ENCODE assay signal across 9 cellular contexts in the genomic region with DNA sequence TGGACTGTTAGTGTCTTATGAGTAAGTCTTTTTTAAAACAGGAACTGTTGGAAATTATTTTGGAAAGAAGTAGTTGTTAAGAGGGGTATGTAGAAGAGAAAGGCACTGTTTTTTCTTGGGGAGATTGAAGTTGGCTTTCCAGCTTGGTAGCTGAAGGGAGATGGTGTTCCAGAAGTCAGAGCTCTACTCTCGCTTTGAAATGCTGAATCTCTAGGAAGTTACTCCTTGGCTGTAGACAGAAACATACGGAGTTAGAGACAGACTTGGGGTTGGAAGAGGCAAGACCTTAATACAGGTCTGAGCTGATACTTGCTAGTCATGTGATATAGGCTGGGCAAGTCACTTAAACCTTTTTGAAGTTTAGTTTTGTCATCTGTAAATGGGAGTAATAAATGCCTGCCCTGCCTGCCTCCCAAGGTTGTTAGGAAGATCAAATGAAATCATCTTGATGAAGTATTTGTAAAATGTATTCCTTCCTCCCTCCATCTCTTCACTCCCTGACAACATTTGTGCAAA. TPM values are rescaled to one million over a fixed set of nuclear protein-coding genes. Genes with fewer than 3 reads are reported as not detected.
DNase-seq lines count a peak whose midpoint lies in the region; ATAC-seq and TF ChIP-seq lines count a peak whose summit lies in the region.
"Had no signal": no experiment of that assay in that cellular context is flagged by ENCODE, and none has a peak within 500 bp of the region (broad histone marks: within the 10 kb centered on the region; RNA-seq: fewer than 3 reads in every experiment).

No MANE protein-coding gene starts in this region.

- H3K9me3 Mint-ChIP-seq in T-helper 1 cell treated with Interleukin-12 subunit alpha and Interleukin-12 subunit beta and Interleukin-4 antibody, amounts not matched to agents 30 μg/mL and 1 μg/mL, for 36 hours, result no peaks in the 10 kb centered on the region
- H3K9me3 Mint-ChIP-seq in activated T-helper 17 cell treated with anti-CD3 and anti-CD28 coated beads, Interleukin-2, amount 50 U/mL, for 72 hours, result no peaks in the 10 kb centered on the region

- H3K27ac ChIP-seq in stomach, result peak overlapping the region; percentile 36 to 86 (median 85)

- no peak for TF ChIP-seq EP300 in stomach (IDR thresholded peaks at IDR 0.05)

- peak overlapping the region; percentile 95 for H3K27ac Mint-ChIP-seq in T-helper 1 cell treated with Interleukin-12 subunit alpha and Interleukin-12 subunit beta and Interleukin-4 antibody, amounts not matched to agents 30 μg/mL and 1 μg/mL, for 36 hours
- H3K27ac Mint-ChIP-seq in activated T-helper 17 cell treated with anti-CD3 and anti-CD28 coated beads, Interleukin-2, amount 50 U/mL, for 72 hours, result peak overlapping the region; percentile 96

- no peaks in the 10 kb centered on the region for H3K9me3 ChIP-seq in stomach

- H3K27me3 Mint-ChIP-seq in T-helper 1 cell treated with Interleukin-12 subunit alpha and Interleukin-12 subunit beta and Interleukin-4 antibody, amounts not matched to agents 30 μg/mL and 1 μg/mL, for 36 hours (ENCODE audit: low read depth), result no peaks in the 10 kb centered on the region
- no peaks in the 10 kb centered on the region for H3K27me3 Mint-ChIP-seq in activated T-helper 17 cell treated with anti-CD3 and anti-CD28 coated beads, Interleukin-2, amount 50 U/mL, for 72 hours

- no peak overlapping the region for H3K4me3 ChIP-seq in stomach

- H3K4me3 Mint-ChIP-seq in T-helper 1 cell treated with Interleukin-12 subunit alpha and Interleukin-12 subunit beta and Interleukin-4 antibody, amounts not matched to agents 30 μg/mL and 1 μg/mL, for 36 hours, result peak overlapping the region; percentile 81
- H3K4me3 Mint-ChIP-seq in activated T-helper 17 cell treated with anti-CD3 and anti-CD28 coated beads, Interleukin-2, amount 50 U/mL, for 72 hours, result peak overlapping the region; percentile 99

- peaks cover 10 to 56% (median 32%) of the 10 kb centered on the region in 4 donors for H3K4me1 ChIP-seq in stomach

- H3K4me1 Mint-ChIP-seq in T-helper 1 cell treated with Interleukin-12 subunit alpha and Interleukin-12 subunit beta and Interleukin-4 antibody, amounts not matched to agents 30 μg/mL and 1 μg/mL, for 36 hours (ENCODE audit: low read depth), result peaks cover 35% of the 10 kb centered on the region
- H3K4me1 Mint-ChIP-seq in activated T-helper 17 cell treated with anti-CD3 and anti-CD28 coated beads, Interleukin-2, amount 50 U/mL, for 72 hours, result peaks cover 25% of the 10 kb centered on the region

- H3K36me3 ChIP-seq in stomach, result peaks cover 0 to 10% (median 3%) of the 10 kb centered on the region in 4 donors

- no peak for DNase-seq in T-helper 1 cell
- peak; percentile 23 for DNase-seq in inferior parietal cortex (ENCODE audit: extremely low spot score)
- DNase-seq in stomach, result no peak
- DNase-seq in T1000 (lab: John Stamatoyannopoulos, UW), result no peak
- no peak for DNase-seq in NCI-H1436 treated with DMSO at 0.1 percent for 48 hours (lab: John Stamatoyannopoulos, UW)
- DNase-seq: activated effector memory CD4-positive, alpha-beta T cell treated with Interleukin-2 at 50 U/mL for 16 hours had no signal

- H3K36me3 Mint-ChIP-seq in T-helper 1 cell treated with Interleukin-12 subunit alpha and Interleukin-12 subunit beta and Interleukin-4 antibody, amounts not matched to agents 30 μg/mL and 1 μg/mL, for 36 hours (ENCODE audit: low read depth), result peaks cover 17% of the 10 kb centered on the region
- H3K36me3 Mint-ChIP-seq in activated T-helper 17 cell treated with anti-CD3 and anti-CD28 coated beads, Interleukin-2, amount 50 U/mL, for 72 hours (ENCODE audit: low read depth), result peaks cover 31% of the 10 kb centered on the region

- ATAC-seq in activated T-helper 17 cell treated with anti-CD3 and anti-CD28 coated beads, Interleukin-2, amount 50 U/mL, for 72 hours (replicated peaks), result no peak
- no peak for ATAC-seq in HG03442 (IDR thresholded peaks at IDR 0.05; ENCODE audit: unreplicated experiment)

- no peak for TF ChIP-seq POLR2A in stomach (IDR thresholded peaks at IDR 0.05)

- H3K27me3 ChIP-seq in stomach, result no peaks in the 10 kb centered on the region

- WGBS in stomach, 5 donors, result 39 to 59% (median 50%) methylated on average over 2 of the region's 2 CpGs

- no peak for TF ChIP-seq CTCF in stomach (IDR thresholded peaks at IDR 0.05)

- intact Hi-C loops in stomach (cut with DNase I; ENCODE audit: low total_unique reads), result loop anchor here (10.0 kb wide), 1 partner anchor 159 kb away; a partner anchor contains a TSS

RNA-seq across cellular contexts. Expression of a gene that starts 2.8 kb away (rescaled TPM):
- 10 to 100 TPM; 17.8 to 27.1 TPM for total RNA-seq in activated T-helper 17 cell treated with anti-CD3 and anti-CD28 coated beads, Interleukin-2, amount 50 U/mL, for 72 hours
- 10 to 100 TPM; 16.7 to 54.0 (median 38.8) TPM for total RNA-seq in stomach
- polyA plus RNA-seq in stomach, result 10 to 100 TPM in 2 of 3 donors, 1 to 10 TPM in 1; 8.3 to 26.1 (median 14.5) TPM

RNA-seq across cellular contexts. Expression of a gene that starts 29.2 kb away (rescaled TPM):
- 10 to 100 TPM; 10.0 to 15.1 TPM for total RNA-seq in activated T-helper 17 cell treated with anti-CD3 and anti-CD28 coated beads, Interleukin-2, amount 50 U/mL, for 72 hours
- total RNA-seq in stomach, result 10 to 100 TPM in 2 of 5 donors, 1 to 10 TPM in 1, not detected in 2; 7.0 to 57.6 (median 28.1) TPM
- 1 to 10 TPM; 3.1 to 7.0 (median 6.0) TPM for polyA plus RNA-seq in stomach

RNA-seq across cellular contexts. Expression of a gene that starts 29.4 kb away (rescaled TPM):
- 10 to 100 TPM; 16.1 to 19.1 TPM for total RNA-seq in activated T-helper 17 cell treated with anti-CD3 and anti-CD28 coated beads, Interleukin-2, amount 50 U/mL, for 72 hours
- 10 to 100 TPM in 3 of 5 donors, 1 to 10 TPM in 2; 4.1 to 23.5 (median 11.6) TPM for total RNA-seq in stomach
- polyA plus RNA-seq in stomach, result 10 to 100 TPM in 1 of 3 donors, 1 to 10 TPM in 2; 7.4 to 10.1 (median 9.7) TPM
